8 cellular contexts compared by ENCODE assay signal in genomic region chr2:38376683-38377500, GRCh38. TPM values are rescaled to one million over a fixed set of nuclear protein-coding genes. Genes with fewer than 3 reads are reported as not detected.
DNase-seq lines count a peak whose midpoint lies in the region; ATAC-seq and TF ChIP-seq lines count a peak whose summit lies in the region.

Gene ATL2, minus strand, starts transcription at chr2:38377273. Its CDS starts 13 bp downstream, at chr2:38377260.

- DNase-seq in CD1c-positive myeloid dendritic cell (ENCODE audit: extremely low spot score) (peak; percentile 96), NCI-H774 (lab: John Stamatoyannopoulos, UW) (peak; percentile 91), dorsolateral prefrontal cortex (peak; percentile 89 to 96 (median 95)), lower leg skin (ENCODE audit: low spot score in 2 of 2) (peak; percentile 96 to 99)
- peak; percentile 90 to 94 for DNase-seq in activated CD4-positive, alpha-beta T cell treated with anti-CD3 and anti-CD28 coated beads, Interleukin-2, amount 50 U/mL, for 48 hours
- DNase-seq in stimulated activated CD4-positive, alpha-beta T cell treated with anti-CD3 and anti-CD28 coated beads, Interleukin-4, amount 100 ng/mL, for 48 hours (ENCODE audit: low read depth in 2 of 2), result peak; percentile 85 to 93

- H3K27ac ChIP-seq in dorsolateral prefrontal cortex, result peak within 1 kb of the TSS; percentile 65 to 98 (median 93)

- intact Hi-C loops in dorsolateral prefrontal cortex (cut with DNase I), result loop anchor here (2.0 to 10.0 kb wide), 5 partner anchors 150 to 748 kb away; partner anchors contain the start of genes HNRNPLL (in 2 of the 2), SOS1 (in 1 of the 2) and SRSF7 (in 1 of the 2)
- intact Hi-C loops in lower leg skin (cut with DNase I; ENCODE audit: low total_unique reads), result loop anchor here (10.0 kb wide), 1 partner anchor 88 kb away; no protein-coding TSS in a partner anchor

- TF ChIP-seq POLR2A in lower leg skin (IDR thresholded peaks at IDR 0.05), result peak in 1 of 2 donors; percentile 45

- WGBS in lower leg skin, 2 donors, result 0 to 1% methylated on average over 9 to 48 of the region's 116 CpGs

- TF ChIP-seq CTCF in dorsolateral prefrontal cortex (IDR thresholded peaks at IDR 0.05 in 54 of 56, conservative IDR thresholded peaks at IDR 0.05 in 2 of 56; ENCODE audit: low read depth in 1 of 56, partially characterized antibody in 56 of 56) (peak in 30 of 56 donors; percentile 6 to 68 (median 30)), lower leg skin (IDR thresholded peaks at IDR 0.05) (no peak)

- H3K27me3 ChIP-seq in dorsolateral prefrontal cortex, result no peaks in the 10 kb centered on the region

- peak within 1 kb of the TSS; percentile 78 to 98 (median 90) for H3K4me3 ChIP-seq in dorsolateral prefrontal cortex
- peak within 1 kb of the TSS; percentile 78 for H3K4me3 ChIP-seq in lower leg skin (ENCODE audit: low read depth, poor library complexity, severe bottlenecking)

- peak; percentile 88 for ATAC-seq in GM19395 (IDR thresholded peaks at IDR 0.05; ENCODE audit: unreplicated experiment)
- ATAC-seq in HG03565 (IDR thresholded peaks at IDR 0.05; ENCODE audit: unreplicated experiment), result peak; percentile 58

RNA-seq across cellular contexts. Expression of gene ATL2, which starts in this region (rescaled TPM):
- total RNA-seq in dorsolateral prefrontal cortex (100 to 1,000 TPM in 2 of 120 experiments, 10 to 100 TPM in 118; 36.1 to 104 (median 69.2) TPM), lower leg skin (100 to 1,000 TPM; 147 to 220 (median 187) TPM)

Comparison
In these comparisons a context has a peak if more than half of its experiments do, and no peak if none do; other contexts are left out.
1. Peak in every context shown above with its lines: DNase-seq, ATAC-seq, H3K4me3 ChIP-seq and H3K27ac ChIP-seq.
2. CTCF ChIP-seq: peak in dorsolateral prefrontal cortex (30 of 56); none in lower leg skin (0 of 3).